Comparison of ENCODE assay signal across 32 cellular contexts in the genomic region with DNA sequence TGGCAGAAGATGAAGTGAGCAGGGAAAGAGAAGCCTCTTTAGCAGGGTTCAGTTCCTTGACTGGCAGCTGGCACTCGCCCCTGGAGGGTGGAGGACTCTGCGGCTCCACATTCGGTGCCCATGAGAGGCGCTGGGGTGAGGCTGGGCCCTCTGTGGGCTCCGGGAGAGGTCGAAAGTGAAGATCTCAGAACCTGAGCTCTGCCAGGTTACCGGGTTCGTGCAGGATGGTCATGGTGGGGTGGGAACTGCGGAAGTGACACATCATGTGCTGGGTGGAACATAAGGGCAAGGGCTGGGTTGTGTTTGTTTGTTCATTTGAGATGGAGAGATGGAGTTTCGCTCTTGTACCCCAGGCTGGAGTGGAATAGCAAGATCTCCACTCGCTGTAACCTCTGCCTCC. TPM values are rescaled to one million over a fixed set of nuclear protein-coding genes. Genes with fewer than 3 reads are reported as not detected.
"Had no signal": no experiment of that assay in that cellular context is flagged by ENCODE, and none has a peak within 500 bp of the region (broad histone marks: within the 10 kb centered on the region; RNA-seq: fewer than 3 reads in every experiment).

No MANE protein-coding gene starts in this region.

- H3K9me3 Mint-ChIP-seq: activated CD4-positive, alpha-beta T cell treated with anti-CD3 and anti-CD28 coated beads, Interleukin-2, amount 10 ng/mL, durations not matched to agents 7 days and 5 days; activated naive CD4-positive, alpha-beta T cell treated with anti-CD3 and anti-CD28 coated beads, Interleukin-2, amount 50 U/mL, for 24 hours; activated naive CD8-positive, alpha-beta T cell treated with anti-CD3 and anti-CD28 coated beads, Interleukin-2, amount 10 ng/mL, durations not matched to agents 7 days and 5 days; activated T-cell treated with anti-CD3 and anti-CD28 coated beads, Interleukin-2, amount 50 U/mL, for 24 hours; activated T-helper 2 cell treated with anti-CD3 and anti-CD28 coated beads, Interferon-gamma antibody, Interleukin-2, Interleukin-4, amounts not matched to agents 10 μg/mL and 5 μg/mL and 100 μg/mL, durations not matched to agents 14 hours and 24 hours and 36 hours; central memory CD8-positive, alpha-beta T cell had no signal

- H3K27me3 Mint-ChIP-seq: activated CD4-positive, alpha-beta T cell treated with anti-CD3 and anti-CD28 coated beads, Interleukin-2, amount 10 ng/mL, durations not matched to agents 7 days and 5 days; activated naive CD8-positive, alpha-beta T cell treated with anti-CD3 and anti-CD28 coated beads, Interleukin-2, amount 10 ng/mL, durations not matched to agents 7 days and 5 days had no signal

- H3K4me1 Mint-ChIP-seq: activated CD4-positive, alpha-beta T cell treated with anti-CD3 and anti-CD28 coated beads for 36 hours; activated CD4-positive, alpha-beta T cell treated with anti-CD3 and anti-CD28 coated beads, Interleukin-2, amount 10 ng/mL, durations not matched to agents 7 days and 5 days; activated naive CD4-positive, alpha-beta T cell treated with anti-CD3 and anti-CD28 coated beads, Interleukin-2, amount 50 U/mL, for 24 hours; activated naive CD8-positive, alpha-beta T cell treated with anti-CD3 and anti-CD28 coated beads, Interleukin-2, amount 10 ng/mL, durations not matched to agents 7 days and 5 days; central memory CD8-positive, alpha-beta T cell had no signal

- H3K36me3 Mint-ChIP-seq: activated naive CD4-positive, alpha-beta T cell treated with anti-CD3 and anti-CD28 coated beads, Interleukin-2, amount 50 U/mL, for 24 hours; activated naive CD8-positive, alpha-beta T cell treated with anti-CD3 and anti-CD28 coated beads, Interleukin-2, amount 10 ng/mL, durations not matched to agents 7 days and 5 days; WTC11 had no signal

- DNase-seq: activated CD4-positive, alpha-beta T cell treated with anti-CD3 and anti-CD28 coated beads for 36 hours; activated CD4-positive, alpha-beta T cell treated with anti-CD3 and anti-CD28 coated beads, Interleukin-2, amount 10 ng/mL, durations not matched to agents 7 days and 5 days; activated CD4-positive, alpha-beta T cell treated with anti-CD3 and anti-CD28 coated beads, Interleukin-2, amount 50 U/mL, for 48 hours; activated CD8-positive, alpha-beta T cell treated with anti-CD3 and anti-CD28 coated beads, Interleukin-2, amount 10 ng/mL, durations not matched to agents 7 days and 5 days; activated gamma-delta T cell; activated naive CD4-positive, alpha-beta T cell treated with Interleukin-2 at 50 U/mL for 16 hours; activated naive CD8-positive, alpha-beta T cell treated with anti-CD3 and anti-CD28 coated beads, Interleukin-2, amount 10 ng/mL, durations not matched to agents 7 days and 5 days; activated T-cell treated with anti-CD3 and anti-CD28 coated beads, Interleukin-2, amount 50 U/mL, for 24 hours; amygdala; NCI-H1092 treated with DMSO at 0.1 percent for 48 hours; NCI-H1417 treated with DMSO at 0.1 percent for 48 hours; NCI-H187 treated with DMSO at 0.1 percent for 48 hours; NCI-H2081; NCI-H2171 treated with DMSO at 0.1 percent for 48 hours; NCI-H2227 treated with DMSO at 0.1 percent for 48 hours; NCI-H446; NCI-H510A treated with DMSO at 0.1 percent for 48 hours; NCI-H526 treated with DMSO at 0.1 percent for 48 hours; NCI-H82; RPMI8226; SHP77 treated with DMSO at 0.1 percent for 48 hours; T1000 had no signal

- H3K4me3 ChIP-seq: ascending aorta, cardiac muscle cell had no signal

- H3K27ac Mint-ChIP-seq: activated CD4-positive, alpha-beta T cell treated with anti-CD3 and anti-CD28 coated beads for 36 hours; activated CD4-positive, alpha-beta T cell treated with anti-CD3 and anti-CD28 coated beads, Interleukin-2, amount 10 ng/mL, durations not matched to agents 7 days and 5 days; activated CD8-positive, alpha-beta T cell treated with anti-CD3 and anti-CD28 coated beads, Interleukin-2, amount 10 ng/mL, durations not matched to agents 7 days and 5 days; activated naive CD4-positive, alpha-beta T cell treated with anti-CD3 and anti-CD28 coated beads, Interleukin-2, amount 50 U/mL, for 24 hours; activated naive CD8-positive, alpha-beta T cell treated with anti-CD3 and anti-CD28 coated beads, Interleukin-2, amount 10 ng/mL, durations not matched to agents 7 days and 5 days; activated T-cell treated with anti-CD3 and anti-CD28 coated beads, Interleukin-2, amount 50 U/mL, for 24 hours; activated T-helper 2 cell treated with anti-CD3 and anti-CD28 coated beads, Interferon-gamma antibody, Interleukin-2, Interleukin-4, amounts not matched to agents 10 μg/mL and 5 μg/mL and 100 μg/mL, durations not matched to agents 14 hours and 24 hours and 36 hours; WTC11 had no signal

- H3K4me3 Mint-ChIP-seq: activated CD4-positive, alpha-beta T cell treated with anti-CD3 and anti-CD28 coated beads for 36 hours; activated CD4-positive, alpha-beta T cell treated with anti-CD3 and anti-CD28 coated beads, Interleukin-2, amount 10 ng/mL, durations not matched to agents 7 days and 5 days; activated CD8-positive, alpha-beta T cell treated with anti-CD3 and anti-CD28 coated beads, Interleukin-2, amount 10 ng/mL, durations not matched to agents 7 days and 5 days; activated naive CD4-positive, alpha-beta T cell treated with anti-CD3 and anti-CD28 coated beads, Interleukin-2, amount 50 U/mL, for 24 hours; activated naive CD8-positive, alpha-beta T cell treated with anti-CD3 and anti-CD28 coated beads, Interleukin-2, amount 10 ng/mL, durations not matched to agents 7 days and 5 days; activated T-cell treated with anti-CD3 and anti-CD28 coated beads, Interleukin-2, amount 50 U/mL, for 24 hours; central memory CD8-positive, alpha-beta T cell; WTC11 had no signal

- H3K36me3 ChIP-seq: ascending aorta, cardiac muscle cell had no signal

- H3K27me3 ChIP-seq: ascending aorta, cardiac muscle cell had no signal

- H3K9me3 ChIP-seq: ascending aorta had no signal

- H3K4me1 ChIP-seq: ascending aorta had no signal

- H3K27ac ChIP-seq: ascending aorta, cardiac muscle cell had no signal

RNA-seq across cellular contexts. Expression of gene TRIM61, which starts 44.2 kb away (rescaled TPM):
- total RNA-seq: ascending aorta, M059J, SK-MEL-5 had no signal

RNA-seq across cellular contexts. Expression of gene APELA, which starts 56.3 kb away (rescaled TPM):
- total RNA-seq: activated CD4-positive, alpha-beta T cell treated with anti-CD3 and anti-CD28 coated beads for 36 hours; activated CD4-positive, alpha-beta T cell treated with anti-CD3 and anti-CD28 coated beads, Interleukin-2, amount 10 ng/mL, durations not matched to agents 7 days and 5 days; activated CD8-positive, alpha-beta T cell treated with anti-CD3 and anti-CD28 coated beads, Interleukin-2, amount 10 ng/mL, durations not matched to agents 7 days and 5 days; activated naive CD8-positive, alpha-beta T cell treated with anti-CD3 and anti-CD28 coated beads, Interleukin-2, amount 10 ng/mL, durations not matched to agents 7 days and 5 days; activated T-helper 2 cell treated with anti-CD3 and anti-CD28 coated beads, Interferon-gamma antibody, Interleukin-2, Interleukin-4, amounts not matched to agents 10 μg/mL and 5 μg/mL and 100 μg/mL, durations not matched to agents 14 hours and 24 hours and 36 hours; ascending aorta; SK-MEL-5; T-helper 1 cell treated with Interleukin-12 subunit alpha and Interleukin-12 subunit beta and Interleukin-4 antibody, amounts not matched to agents 30 ng/mL and 1 ng/mL, for 36 hours; T-helper 2 cell treated with Interferon-gamma antibody and Interleukin-4, amounts not matched to agents 100 ng/mL and 5 ng/mL, for 36 hours had no signal
